ENCODE assay signal across 27 cellular contexts in the genomic region with DNA sequence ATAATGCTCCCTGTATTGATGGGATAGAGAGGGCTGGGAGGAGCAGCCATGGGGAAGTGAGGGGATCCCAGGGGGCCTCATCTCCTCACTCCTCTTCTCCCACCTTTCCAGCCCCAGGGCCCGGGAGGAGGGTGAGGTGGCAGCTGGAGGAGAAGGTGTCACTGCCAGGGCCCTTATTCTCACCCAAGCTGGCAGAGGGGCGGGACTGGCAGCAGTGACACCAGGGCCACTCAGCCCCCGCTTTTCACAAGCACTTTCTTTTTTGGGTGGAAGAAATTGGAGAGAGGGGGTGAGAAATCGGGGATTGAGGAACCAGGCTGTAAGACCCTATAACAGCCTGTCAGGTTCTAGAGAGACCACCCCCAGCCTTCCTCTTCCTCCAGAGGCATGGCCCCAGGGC. TPM values are rescaled to one million over a fixed set of nuclear protein-coding genes. Genes with fewer than 3 reads are reported as not detected.
DNase-seq lines count a peak whose midpoint lies in the region; ATAC-seq and TF ChIP-seq lines count a peak whose summit lies in the region.
"Had no signal": no experiment of that assay in that cellular context is flagged by ENCODE, and none has a peak within 500 bp of the region (broad histone marks: within the 10 kb centered on the region; RNA-seq: fewer than 3 reads in every experiment).

No MANE protein-coding gene starts in this region.

- H4K20me1 ChIP-seq in BLaER1: no peaks in the 10 kb centered on the region
- no peaks in the 10 kb centered on the region for H4K20me1 ChIP-seq in osteoblast (ENCODE audit: insufficient read depth, low read length)

- H3K4me1 Mint-ChIP-seq in T-helper 1 cell treated with Interleukin-12 subunit alpha and Interleukin-12 subunit beta and Interleukin-4 antibody, amounts not matched to agents 30 μg/mL and 1 μg/mL, for 36 hours (ENCODE audit: low read depth): peaks cover 76% of the 10 kb centered on the region

- DNase-seq in T-helper 1 cell (no peak), osteoblast (ENCODE audit: insufficient read length, low spot score, missing footprints) (peak; percentile 78), RKO (ENCODE audit: low spot score) (no peak), mesenchymal stem cell (no peak)
- peak in 1 of 2 donors; percentile 49 for DNase-seq in activated naive CD4-positive, alpha-beta T cell treated with anti-CD3 and anti-CD28 coated beads, Interleukin-2, amount 50 U/mL, for 72 hours (ENCODE audit: low spot score in 2 of 2)
- DNase-seq: AML-193; brain microvascular endothelial cell; cortex of kidney; DMS79; kidney glomerular epithelial cell; mammary epithelial cell; NCI-H2107; NCI-H510A treated with DMSO at 0.1 percent for 48 hours; stimulated activated CD4-positive, alpha-beta T cell treated with anti-CD3 and anti-CD28 coated beads, Interleukin-2, amount 100 ng/mL, for 24 hours; stimulated activated naive CD4-positive, alpha-beta T cell treated with Interleukin-2 at 50 U/mL for 16 hours; T-helper 9 cell had no signal

- H3K4me1 ChIP-seq in BLaER1 (peaks cover 66% of the 10 kb centered on the region), osteoblast (ENCODE audit: insufficient read depth, low read length) (no peaks in the 10 kb centered on the region), mesenchymal stem cell (ENCODE audit: control insufficient read depth, insufficient read depth, low read depth, low read length) (peaks cover 14% of the 10 kb centered on the region)

- H2AK5ac ChIP-seq in mesenchymal stem cell (ENCODE audit: low read length, severe bottlenecking): no peak overlapping the region

- H3K79me2 ChIP-seq in osteoblast (ENCODE audit: insufficient read depth, low read length): no peaks in the 10 kb centered on the region

- H3K9me3 ChIP-seq in BLaER1: no peaks in the 10 kb centered on the region
- H3K9me3 ChIP-seq in osteoblast (ENCODE audit: low read depth, low read length): no peaks in the 10 kb centered on the region
- H3K9me3 ChIP-seq in mesenchymal stem cell (ENCODE audit: control insufficient read depth, low read length): no peaks in the 10 kb centered on the region
- H3K9me3 ChIP-seq: Peyer's patch, tibial artery had no signal

- no peak for ATAC-seq in activated naive CD4-positive, alpha-beta T cell treated with anti-CD3 and anti-CD28 coated beads, Interleukin-2, amount 50 U/mL, for 72 hours
- ATAC-seq in HG03571 (IDR thresholded peaks at IDR 0.05; ENCODE audit: unreplicated experiment): no peak
- ATAC-seq: WTC11 had no signal

- no peak overlapping the region for H3K18ac ChIP-seq in mesenchymal stem cell (ENCODE audit: low read depth in 1 of 2, low read length in 2 of 2)

- no peak for TF ChIP-seq CTCF in osteoblast (IDR thresholded peaks at IDR 0.05; ENCODE audit: extremely low read depth, low read depth, low read length)

- H3K79me1 ChIP-seq in mesenchymal stem cell (replicated peaks; ENCODE audit: low read length, poor library complexity, severe bottlenecking): no peaks in the 10 kb centered on the region

- H3K27ac ChIP-seq in BLaER1 (no peak overlapping the region), osteoblast (ENCODE audit: low read depth, low read length) (no peak overlapping the region), mesenchymal stem cell (ENCODE audit: low read length, poor library complexity, severe bottlenecking) (no peak overlapping the region)
- H3K27ac ChIP-seq: brain microvascular endothelial cell, Peyer's patch, tibial artery had no signal

- H3K4me3 ChIP-seq in BLaER1 (no peak overlapping the region), osteoblast (ENCODE audit: insufficient read depth, low read length) (no peak overlapping the region), mesenchymal stem cell (ENCODE audit: insufficient read depth in 1 of 2, low read depth in 1 of 2, low read length in 2 of 2) (no peak overlapping the region)
- H3K4me3 ChIP-seq: Peyer's patch, skin epidermis, tibial artery had no signal

- no peak overlapping the region for H3K4me3 Mint-ChIP-seq in T-helper 1 cell treated with Interleukin-12 subunit alpha and Interleukin-12 subunit beta and Interleukin-4 antibody, amounts not matched to agents 30 μg/mL and 1 μg/mL, for 36 hours
- H3K4me3 Mint-ChIP-seq: WTC11 had no signal

- WGBS in mesenchymal stem cell: 83% methylated on average over 2 of the region's 4 CpGs

- no peak overlapping the region for H2BK120ac ChIP-seq in mesenchymal stem cell (ENCODE audit: low read depth, low read length)

- H2AFZ ChIP-seq in osteoblast (ENCODE audit: low read length) (no peak overlapping the region), mesenchymal stem cell (ENCODE audit: low read depth, low read length) (no peak overlapping the region)

- no peak overlapping the region for H3K4ac ChIP-seq in mesenchymal stem cell (ENCODE audit: low read depth in 1 of 2, low read length in 2 of 2)

- no peaks in the 10 kb centered on the region for H3K9me3 Mint-ChIP-seq in T-helper 1 cell treated with Interleukin-12 subunit alpha and Interleukin-12 subunit beta and Interleukin-4 antibody, amounts not matched to agents 30 μg/mL and 1 μg/mL, for 36 hours
- no peaks in the 10 kb centered on the region for H3K9me3 Mint-ChIP-seq in activated naive CD4-positive, alpha-beta T cell treated with anti-CD3 and anti-CD28 coated beads, Interleukin-2, amount 50 U/mL, for 72 hours
- H3K9me3 Mint-ChIP-seq: IgD-negative memory B cell, WTC11 had no signal

- no peak overlapping the region for H4K8ac ChIP-seq in mesenchymal stem cell (ENCODE audit: low read length)

- H3K14ac ChIP-seq in mesenchymal stem cell (ENCODE audit: low read length in 2 of 2): no peak overlapping the region

- H2BK12ac ChIP-seq in mesenchymal stem cell (ENCODE audit: low read length in 2 of 2): no peak overlapping the region

- peak overlapping the region; percentile 39 for H3K27ac Mint-ChIP-seq in T-helper 1 cell treated with Interleukin-12 subunit alpha and Interleukin-12 subunit beta and Interleukin-4 antibody, amounts not matched to agents 30 μg/mL and 1 μg/mL, for 36 hours
- H3K27ac Mint-ChIP-seq in activated naive CD4-positive, alpha-beta T cell treated with anti-CD3 and anti-CD28 coated beads, Interleukin-2, amount 50 U/mL, for 72 hours: peak overlapping the region; percentile 47 to 55
- H3K27ac Mint-ChIP-seq: WTC11 had no signal

- H3K23ac ChIP-seq in mesenchymal stem cell (ENCODE audit: low read length in 2 of 2): no peak overlapping the region

- H2BK5ac ChIP-seq in mesenchymal stem cell (ENCODE audit: low read depth, low read length, poor library complexity, severe bottlenecking): no peak overlapping the region

- no peaks in the 10 kb centered on the region for H3K27me3 Mint-ChIP-seq in T-helper 1 cell treated with Interleukin-12 subunit alpha and Interleukin-12 subunit beta and Interleukin-4 antibody, amounts not matched to agents 30 μg/mL and 1 μg/mL, for 36 hours (ENCODE audit: low read depth)

- no peak overlapping the region for H2BK15ac ChIP-seq in mesenchymal stem cell (ENCODE audit: low read depth, poor library complexity, severe bottlenecking)

- H3K36me3 Mint-ChIP-seq in T-helper 1 cell treated with Interleukin-12 subunit alpha and Interleukin-12 subunit beta and Interleukin-4 antibody, amounts not matched to agents 30 μg/mL and 1 μg/mL, for 36 hours (ENCODE audit: low read depth): peaks cover 10% of the 10 kb centered on the region
- H3K36me3 Mint-ChIP-seq in activated naive CD4-positive, alpha-beta T cell treated with anti-CD3 and anti-CD28 coated beads, Interleukin-2, amount 50 U/mL, for 72 hours: peaks cover 20 to 21% of the 10 kb centered on the region in 2 donors
- H3K36me3 Mint-ChIP-seq: IgD-negative memory B cell, WTC11 had no signal

- H3K27me3 ChIP-seq in BLaER1: peaks cover 25% of the 10 kb centered on the region
- H3K27me3 ChIP-seq in osteoblast (ENCODE audit: insufficient read depth, low read length): peaks cover 81% of the 10 kb centered on the region
- peaks cover 86 to 89% of the 10 kb centered on the region in 2 experiments for H3K27me3 ChIP-seq in mesenchymal stem cell (ENCODE audit: control insufficient read depth in 1 of 2, insufficient read depth in 1 of 2, low read length in 2 of 2)

- H3K4me2 ChIP-seq in BLaER1 (0 out of 2 replicates have a peak overlapping the region, but pooled peaks have one; percentile 1), osteoblast (ENCODE audit: insufficient read depth, low read length) (no peak overlapping the region), mesenchymal stem cell (ENCODE audit: low read length, poor library complexity, severe bottlenecking) (no peak overlapping the region)

- no peak overlapping the region for H3K9ac ChIP-seq in BLaER1
- no peak overlapping the region for H3K9ac ChIP-seq in mesenchymal stem cell (ENCODE audit: low read length)

- H4K91ac ChIP-seq in mesenchymal stem cell (ENCODE audit: low read length): no peak overlapping the region

- H3K36me3 ChIP-seq in BLaER1 (no peaks in the 10 kb centered on the region), osteoblast (ENCODE audit: insufficient read depth, low read length) (no peaks in the 10 kb centered on the region), mesenchymal stem cell (ENCODE audit: control insufficient read depth in 1 of 2, insufficient read depth in 2 of 2, low read depth in 1 of 2, low read length in 2 of 2) (no peaks in the 10 kb centered on the region)
- H3K36me3 ChIP-seq: brain microvascular endothelial cell, Peyer's patch, tibial artery had no signal

RNA-seq across cellular contexts. Expression of a gene that starts 2.4 kb away (rescaled TPM):
- 10 to 100 TPM; 39.6 to 73.5 TPM for total RNA-seq in activated naive CD4-positive, alpha-beta T cell treated with anti-CD3 and anti-CD28 coated beads, Interleukin-2, amount 50 U/mL, for 72 hours
- total RNA-seq in osteoblast: not detected in 2 replicates
- not detected for polyA plus RNA-seq in mesenchymal stem cell (2013, experiment 1 of 2)
- not detected for polyA plus RNA-seq in mesenchymal stem cell (2013, experiment 2 of 2)
- total RNA-seq: A172, fibroblast of lung, H7, mammary epithelial cell had no signal
- polyA plus RNA-seq: fibroblast of lung, mammary epithelial cell had no signal

RNA-seq across cellular contexts. Expression of a gene that starts 36.7 kb away (rescaled TPM):
- total RNA-seq in activated naive CD4-positive, alpha-beta T cell treated with anti-CD3 and anti-CD28 coated beads, Interleukin-2, amount 50 U/mL, for 72 hours: 10 to 100 TPM; 15.4 to 21.4 TPM
- 11.8 and 11.9 TPM in 2 replicates for total RNA-seq in osteoblast
- polyA plus RNA-seq in mesenchymal stem cell (2013, experiment 1 of 2): 11.9 TPM
- polyA plus RNA-seq in mesenchymal stem cell (2013, experiment 2 of 2): 11.7 TPM

Comparison
In these comparisons a context has a peak if more than half of its experiments do, and no peak if none do; other contexts are left out.
1. RNA of a gene that starts 2.4 kb away (total RNA-seq): 39.6 to 73.5 TPM in activated naive CD4-positive, alpha-beta T cell treated with anti-CD3 and anti-CD28 coated beads, Interleukin-2, amount 50 U/mL, for 72 hours; not detected in osteoblast; every median in the first group is over 10 times any median in the second.